Comparison of ENCODE assay signal across 22 cellular contexts in genomic region chr4:88054229-88054628, GRCh38.
"Had no signal": no experiment of that assay in that cellular context is flagged by ENCODE, and none has a peak within 500 bp of the region (broad histone marks: within the 10 kb centered on the region; RNA-seq: fewer than 3 reads in every experiment).

No MANE protein-coding gene starts in this region.

- H3K4me1 Mint-ChIP-seq: activated CD4-positive, alpha-beta T cell treated with anti-CD3 and anti-CD28 coated beads, Interleukin-2, amount 10 ng/mL, durations not matched to agents 7 days and 5 days; activated CD8-positive, alpha-beta memory T cell treated with anti-CD3 and anti-CD28 coated beads, Interleukin-2, amount 10 ng/mL, durations not matched to agents 7 days and 5 days; activated naive CD4-positive, alpha-beta T cell treated with anti-CD3 and anti-CD28 coated beads, Interleukin-2, amount 50 U/mL, for 24 hours; mesothelial cell of epicardium; naive thymus-derived CD8-positive, alpha-beta T cell; neural progenitor cell had no signal

- H3K9ac ChIP-seq: neural progenitor cell had no signal

- H3K27ac Mint-ChIP-seq: activated CD4-positive, alpha-beta T cell treated with anti-CD3 and anti-CD28 coated beads, Interleukin-2, amount 10 ng/mL, durations not matched to agents 7 days and 5 days; activated CD8-positive, alpha-beta memory T cell treated with anti-CD3 and anti-CD28 coated beads, Interleukin-2, amount 10 ng/mL, durations not matched to agents 7 days and 5 days; activated CD8-positive, alpha-beta T cell treated with anti-CD3 and anti-CD28 coated beads for 36 hours; activated naive CD4-positive, alpha-beta T cell treated with anti-CD3 and anti-CD28 coated beads, Interleukin-2, amount 50 U/mL, for 24 hours; mesothelial cell of epicardium; naive thymus-derived CD8-positive, alpha-beta T cell; neural progenitor cell had no signal

- FAIRE-seq: colon, kidney had no signal

- H2AFZ ChIP-seq: neural progenitor cell had no signal

- DNase-seq: activated CD4-positive, CD25-positive, alpha-beta regulatory T cell treated with anti-CD3 and anti-CD28 coated beads, Interleukin-2, amount 50 U/mL, for 72 hours; activated CD8-positive, alpha-beta memory T cell treated with anti-CD3 and anti-CD28 coated beads, Interleukin-2, amount 10 ng/mL, durations not matched to agents 7 days and 5 days; activated gamma-delta T cell treated with Interleukin-2 at 50 U/mL for 16 hours; activated T-cell treated with anti-CD3 and anti-CD28 coated beads for 4 hours; central memory CD4-positive, alpha-beta T cell; effector memory CD4-positive, alpha-beta T cell; kidney; left ventricle myocardium inferior; naive thymus-derived CD8-positive, alpha-beta T cell; posterior cingulate gyrus; spleen; stimulated activated CD4-positive, alpha-beta T cell treated with anti-CD3 and anti-CD28 coated beads, Interleukin-4, amount 100 ng/mL, for 1 hour; stimulated activated naive CD4-positive, alpha-beta T cell treated with Interleukin-2 at 50 U/mL for 16 hours; upper lobe of left lung had no signal

- H3K27me3 Mint-ChIP-seq: activated CD4-positive, alpha-beta T cell treated with anti-CD3 and anti-CD28 coated beads, Interleukin-2, amount 10 ng/mL, durations not matched to agents 7 days and 5 days; activated CD8-positive, alpha-beta memory T cell treated with anti-CD3 and anti-CD28 coated beads, Interleukin-2, amount 10 ng/mL, durations not matched to agents 7 days and 5 days; activated CD8-positive, alpha-beta T cell treated with anti-CD3 and anti-CD28 coated beads for 36 hours; activated naive CD4-positive, alpha-beta T cell treated with anti-CD3 and anti-CD28 coated beads, Interleukin-2, amount 50 U/mL, for 24 hours; naive thymus-derived CD8-positive, alpha-beta T cell had no signal

- H3K36me3 Mint-ChIP-seq: activated naive CD4-positive, alpha-beta T cell treated with anti-CD3 and anti-CD28 coated beads, Interleukin-2, amount 50 U/mL, for 24 hours had no signal

- H3K9me3 Mint-ChIP-seq: activated CD4-positive, alpha-beta T cell treated with anti-CD3 and anti-CD28 coated beads, Interleukin-2, amount 10 ng/mL, durations not matched to agents 7 days and 5 days; activated CD8-positive, alpha-beta T cell treated with anti-CD3 and anti-CD28 coated beads for 36 hours; activated naive CD4-positive, alpha-beta T cell treated with anti-CD3 and anti-CD28 coated beads, Interleukin-2, amount 50 U/mL, for 24 hours; mesothelial cell of epicardium; naive thymus-derived CD8-positive, alpha-beta T cell; neural progenitor cell had no signal

- H3K27me3 ChIP-seq: ascending aorta, neural progenitor cell, spleen, upper lobe of left lung had no signal

- H3K27ac ChIP-seq: ascending aorta, left ventricle myocardium inferior, neural progenitor cell, spleen, upper lobe of left lung, VCaP had no signal

- H3K4me2 ChIP-seq: neural progenitor cell had no signal

- H3K4me1 ChIP-seq: ascending aorta, left ventricle myocardium inferior, neural progenitor cell, spleen, upper lobe of left lung had no signal

- H3K9me3 ChIP-seq: ascending aorta, left ventricle myocardium inferior, spleen, upper lobe of left lung had no signal

- H3K4me3 ChIP-seq: ascending aorta, left ventricle myocardium inferior, neural progenitor cell, spleen, upper lobe of left lung had no signal

- H3K4me3 Mint-ChIP-seq: activated CD4-positive, alpha-beta T cell treated with anti-CD3 and anti-CD28 coated beads, Interleukin-2, amount 10 ng/mL, durations not matched to agents 7 days and 5 days; activated CD8-positive, alpha-beta memory T cell treated with anti-CD3 and anti-CD28 coated beads, Interleukin-2, amount 10 ng/mL, durations not matched to agents 7 days and 5 days; activated CD8-positive, alpha-beta T cell treated with anti-CD3 and anti-CD28 coated beads for 36 hours; activated naive CD4-positive, alpha-beta T cell treated with anti-CD3 and anti-CD28 coated beads, Interleukin-2, amount 50 U/mL, for 24 hours; mesothelial cell of epicardium; naive thymus-derived CD8-positive, alpha-beta T cell; neural progenitor cell had no signal

- ATAC-seq: activated CD8-positive, alpha-beta T cell treated with anti-CD3 and anti-CD28 coated beads for 36 hours; naive thymus-derived CD8-positive, alpha-beta T cell had no signal
